8 cellular contexts compared by ENCODE assay signal in the genomic region with DNA sequence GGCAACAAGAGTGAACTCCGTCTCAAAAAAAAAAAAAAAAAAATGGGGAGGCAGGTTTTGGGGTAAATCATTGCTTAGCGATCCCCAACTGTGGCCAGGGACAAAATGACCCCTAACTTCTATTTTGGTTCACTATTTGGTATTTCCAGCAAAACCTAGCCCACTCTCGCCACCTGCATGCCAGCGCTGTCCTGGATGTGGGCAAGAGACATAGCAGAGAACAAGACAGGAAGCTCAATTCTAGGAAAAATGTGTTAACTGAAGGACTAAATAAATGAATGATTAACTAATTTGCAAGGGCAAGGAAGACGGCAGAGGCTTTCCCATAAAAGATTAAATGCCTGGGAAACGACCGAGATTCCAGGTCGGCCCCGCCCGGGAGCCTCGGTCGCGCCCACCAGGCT. TPM values are rescaled to one million over a fixed set of nuclear protein-coding genes. Genes with fewer than 3 reads are reported as not detected.
A peak's percentile ranks its signal among the peaks of the same experiment; 100 is the strongest.
DNase-seq lines count a peak whose midpoint lies in the region; ATAC-seq, FAIRE-seq and TF ChIP-seq lines count a peak whose summit lies in the region.

No MANE protein-coding gene starts in this region.

- peak overlapping the region; percentile 72 for H3K27ac ChIP-seq in C4-2B
- peak overlapping the region; percentile 84 for H3K27ac ChIP-seq in GM12878 (ENCODE audit: control insufficient read depth, insufficient read depth)
- peak overlapping the region; percentile 85 to 88 for H3K27ac ChIP-seq in liver (ENCODE audit: low read depth in 1 of 2, low read length in 2 of 2)

- H3K9me3 Mint-ChIP-seq in type B pancreatic cell = no peaks in the 10 kb centered on the region

- RAD21 ChIA-PET in GM12878 (lab: Charles Lee; ENCODE audit: unreplicated experiment) = interaction anchor here (0.7 to 1.6 kb wide), 9 partner anchors 14 to 89 kb away, joined by 3 to 21 read pairs (median 7); a partner anchor contains a TSS

- BruUV-seq in GM12878 (replicated peaks; lab: Mats Ljungman, UMichigan) = TSS peak; percentile 91

- SMC1A ChIA-PET in GM12878 (lab: Charles Lee; ENCODE audit: uncharacterized antibody, unreplicated experiment) = interaction anchor here (0.8 to 1.4 kb wide), 7 partner anchors 9 to 125 kb away, joined by 3 to 18 read pairs (median 6); a partner anchor contains a TSS

- H3K36me3 Mint-ChIP-seq in type B pancreatic cell = no peaks in the 10 kb centered on the region

- CTCF ChIA-PET in GM12878 (lab: Yijun Ruan, JAX) = interaction anchor here (0.6 to 3.1 kb wide), 7 partner anchors 13 to 336 kb away, joined by 3 to 14 read pairs (median 4); a partner anchor contains a TSS

- peaks cover 2% of the 10 kb centered on the region; the same call in 1 of the 2 replicates for H3K79me2 ChIP-seq in GM12878 (ENCODE audit: control insufficient read depth, insufficient read depth, low read length)

- peaks cover 4% of the 10 kb centered on the region for H3K4me1 Mint-ChIP-seq in type B pancreatic cell (ENCODE audit: unreplicated experiment)

- ATAC-seq in HG03025 (IDR thresholded peaks at IDR 0.05; ENCODE audit: low FRiP score, unreplicated experiment) = peak; percentile 19
- peak; percentile 10 for ATAC-seq in GM12878

- TF ChIP-seq CTCF in C4-2B (conservative IDR thresholded peaks at IDR 0.05) = no peak
- no peak for TF ChIP-seq CTCF in GM12878 (IDR thresholded peaks at IDR 0.05 in 2 of 3, conservative IDR thresholded peaks at IDR 0.05 in 1 of 3; ENCODE audit: control insufficient read depth in 2 of 3, extremely low read depth in 1 of 3, insufficient read depth in 1 of 3, low read depth in 3 of 3, low read length in 3 of 3)
- no peak for TF ChIP-seq CTCF in liver (IDR thresholded peaks at IDR 0.05; ENCODE audit: low read depth, low read length, missing input control)
- no peak for TF ChIP-seq CTCF in type B pancreatic cell (conservative IDR thresholded peaks at IDR 0.05)

- H3K27me3 Mint-ChIP-seq in type B pancreatic cell = no peaks in the 10 kb centered on the region

- peak overlapping the region; percentile 71 for H3K9ac ChIP-seq in GM12878 (ENCODE audit: control insufficient read depth, insufficient read depth, low read length)
- peak overlapping the region; percentile 35 to 75 for H3K9ac ChIP-seq in liver (ENCODE audit: low read depth in 1 of 2, low read length in 2 of 2)

- POLR2A ChIA-PET in GM12878 (lab: Charles Lee) = interaction anchor here (0.5 to 3.6 kb wide), 9 partner anchors 15 to 982 kb away, joined by 3 to 36 read pairs (median 4); a partner anchor contains a TSS

- H3K4me3 ChIP-seq in GM12878 = peak overlapping the region; percentile 59
- H3K4me3 ChIP-seq in liver (ENCODE audit: low read depth in 1 of 3, low read length in 3 of 3) = peak overlapping the region; percentile 69 to 98 (median 76)

- no peak for TF ChIP-seq EP300 in GM12878 (IDR thresholded peaks at IDR 0.05; ENCODE audit: borderline replicate concordance in 1 of 2, control insufficient read depth in 1 of 2, low read depth in 2 of 2, low read length in 2 of 2)

- intact Hi-C loops in GM12878 (cut with micrococcal nuclease; ENCODE audit: unreplicated experiment) = loop anchor here (1.0 kb wide), 1 partner anchor 16 kb away; a partner anchor contains a TSS

- H3K4me1 ChIP-seq in GM12878 (ENCODE audit: control insufficient read depth, insufficient read depth, low read length) (no peaks in the 10 kb centered on the region; the same call in 1 of the 2 replicates), liver (ENCODE audit: control insufficient read depth in 4 of 4, insufficient read depth in 4 of 4, low read length in 3 of 4) (peaks cover 0 to 10% (median 2%) of the 10 kb centered on the region in 4 donors)

- no peak for DNase-seq in GM12878 (ENCODE audit: low read depth, low spot score)
- DNase-seq in type B pancreatic cell (ENCODE audit: extremely low spot score, unreplicated experiment) = no peak
- no peak for DNase-seq in HTR-8/SVneo (ENCODE audit: insufficient read length, low spot score)
- no peak for DNase-seq in amniotic stem cell (lab: John Stamatoyannopoulos, UW)
- DNase-seq in stimulated activated CD4-positive, alpha-beta T cell treated with anti-CD3 and anti-CD28 coated beads, Interleukin-1b, Interleukin-23, amount 100 ng/mL, for 48 hours = no peak

- H4K20me1 ChIP-seq in GM12878 (ENCODE audit: control insufficient read depth, insufficient read depth) = no peaks in the 10 kb centered on the region

- 0 out of 2 replicates have a peak, but pooled peaks have one; percentile 3 for TF ChIP-seq RAD21 in GM12878 (IDR thresholded peaks at IDR 0.05; ENCODE audit: insufficient read depth, low read depth, low read length)
- TF ChIP-seq RAD21 in liver (IDR thresholded peaks at IDR 0.05) = peak in 1 of 2 donors; percentile 7

- TF ChIP-seq POLR2A in GM12878 (IDR thresholded peaks at IDR 0.05; ENCODE audit: low read depth, low read length) = no peak

- H3K4me2 ChIP-seq in GM12878 (ENCODE audit: control insufficient read depth, insufficient read depth) = peak overlapping the region; percentile 40

- H3K4me3 Mint-ChIP-seq in type B pancreatic cell = peak overlapping the region; percentile 92

- peak overlapping the region; percentile 98 for H3K27ac Mint-ChIP-seq in type B pancreatic cell

- H3K9me3 ChIP-seq in GM12878 (replicated peaks; ENCODE audit: control insufficient read depth, insufficient read depth, low read length) (no peaks in the 10 kb centered on the region), liver (ENCODE audit: control insufficient read depth in 4 of 4, low read length in 3 of 4) (no peaks in the 10 kb centered on the region)

- in situ Hi-C loops in GM12878 (cut with MboI) = no loop called here

- WGBS in GM12878 (ENCODE audit: insufficient coverage, insufficient replicate concordance, low lambda C conversion rate, missing lambda C conversion rate) = 2% methylated on average over 12 of the region's 13 CpGs
- 3% methylated on average over 13 of the region's 13 CpGs for WGBS in liver

- FAIRE-seq in GM12878 (lab: Jason Lieb, UNC) = no peak
- FAIRE-seq in HTR-8/SVneo (lab: Jason Lieb, UNC) = no peak

- H3K27me3 ChIP-seq in GM12878 (replicated peaks in 1 of 2; ENCODE audit: control insufficient read depth in 2 of 2, insufficient read depth in 2 of 2, low read length in 1 of 2) = no peaks in the 10 kb centered on the region
- H3K27me3 ChIP-seq in liver (ENCODE audit: control insufficient read depth in 4 of 4, insufficient read depth in 4 of 4, low read length in 3 of 4) = no peaks in the 10 kb centered on the region

- peak overlapping the region; percentile 96 for H2AFZ ChIP-seq in GM12878 (ENCODE audit: control insufficient read depth, low read depth, low read length)

- H3K36me3 ChIP-seq in GM12878 (ENCODE audit: control insufficient read depth in 2 of 2, insufficient read depth in 2 of 2, low read length in 1 of 2) (no peaks in the 10 kb centered on the region), liver (ENCODE audit: control insufficient read depth in 4 of 4, insufficient read depth in 3 of 4, low read depth in 1 of 4, low read length in 3 of 4) (peaks cover 0 to 14% (median 7%) of the 10 kb centered on the region in 4 donors)

RNA-seq across cellular contexts. Expression of a gene that starts 0.4 kb away (rescaled TPM):
- total RNA-seq in GM12878 (2013; cell fraction: nucleolus; rRNA removed) = 21.9 and 32.0 TPM in 2 replicates
- total RNA-seq in GM12878 (2014; rRNA removed) (9.1 and 9.8 TPM in 2 replicates), GM12878 (2014; rRNA removed; fragmentation: Illumina TruSeq; extraction: Trizol) (5.9 TPM in 2 replicates), GM12878 (2021) (17.8 and 19.0 TPM in 2 replicates), liver (1 to 10 TPM; 3.7 to 3.9 TPM), type B pancreatic cell (ENCODE audit: low replicate concordance) (16.2 and 27.1 TPM in 2 replicates)
- 13.1 TPM for polyA plus RNA-seq in GM12878 (2011; ENCODE audit: low read depth)
- polyA plus RNA-seq in GM12878 (2011; rRNA removed) (8.5 and 19.0 TPM in 2 replicates), GM12878 (2014; fragmentation: Illumina TruSeq; extraction: Trizol) (10.6 and 14.2 TPM in 2 replicates), GM12878 (2014; fragmentation: Nextera tagmentation; extraction: Ambion mirVana) (10 to 100 TPM; 12.5 to 16.2 TPM), GM12878 (2014; rRNA removed) (17.3 and 20.0 TPM in 2 replicates), GM12878 (2016; fragmentation: Nextera tagmentation; extraction: Ambion mirVana) (10 to 100 TPM; 14.1 to 17.9 TPM), liver (1 to 10 TPM; 4.9 to 6.0 TPM)
- 20.9 and 21.1 TPM in 2 replicates for polyA plus RNA-seq in GM12878 (2011; cell fraction: cytosol; rRNA removed)
- 207 and 264 TPM in 2 replicates for polyA plus RNA-seq in GM12878 (2011; cell fraction: nucleus; rRNA removed)
- 14.8 and 17.4 TPM in 2 replicates for polyA plus RNA-seq in GM12878 (2012)
- 23.4 and 33.1 TPM in 2 replicates for polyA minus RNA-seq in GM12878 (2011; rRNA and poly(A)+ RNA removed)
- 6.0 and 8.8 TPM in 2 replicates for polyA minus RNA-seq in GM12878 (2011; cell fraction: cytosol; rRNA and poly(A)+ RNA removed)
- 8.2 and 9.1 TPM in 2 replicates for polyA minus RNA-seq in GM12878 (2011; cell fraction: nucleus; rRNA and poly(A)+ RNA removed)

RNA-seq across cellular contexts. Expression of a gene that starts 6.4 kb away (rescaled TPM):
- 4.6 and 5.3 TPM in 2 replicates for total RNA-seq in GM12878 (2013; cell fraction: nucleolus; rRNA removed)
- total RNA-seq in GM12878 (2014; rRNA removed) (0.45 and 0.54 TPM in 2 replicates), GM12878 (2014; rRNA removed; fragmentation: Illumina TruSeq; extraction: Trizol) (0.41 and 0.76 TPM in 2 replicates), GM12878 (2021) (2.4 and 3.8 TPM in 2 replicates), liver (10 to 100 TPM; 15.6 to 23.2 TPM), type B pancreatic cell (ENCODE audit: low replicate concordance) (12.5 and 21.6 TPM in 2 replicates)
- polyA plus RNA-seq in GM12878 (2011; ENCODE audit: low read depth) = 8.1 TPM
- polyA plus RNA-seq in GM12878 (2011; rRNA removed) (4.5 and 7.2 TPM in 2 replicates), GM12878 (2014; fragmentation: Illumina TruSeq; extraction: Trizol) (3.3 and 4.6 TPM in 2 replicates), GM12878 (2014; fragmentation: Nextera tagmentation; extraction: Ambion mirVana) (1 to 10 TPM; 1.0 to 4.6 TPM), GM12878 (2014; rRNA removed) (2.4 and 3.6 TPM in 2 replicates), GM12878 (2016; fragmentation: Nextera tagmentation; extraction: Ambion mirVana) (1 to 10 TPM; 1.6 to 2.8 TPM), liver (10 to 100 TPM; 27.9 to 28.7 TPM)
- polyA plus RNA-seq in GM12878 (2011; cell fraction: cytosol; rRNA removed) = 3.0 and 4.0 TPM in 2 replicates
- polyA plus RNA-seq in GM12878 (2011; cell fraction: nucleus; rRNA removed) = 75.3 and 115 TPM in 2 replicates
- 8.2 and 8.3 TPM in 2 replicates for polyA plus RNA-seq in GM12878 (2012)
- 2.2 and 2.6 TPM in 2 replicates for polyA minus RNA-seq in GM12878 (2011; rRNA and poly(A)+ RNA removed)
- polyA minus RNA-seq in GM12878 (2011; cell fraction: cytosol; rRNA and poly(A)+ RNA removed) = not detected in 2 replicates
- 4.2 and 5.4 TPM in 2 replicates for polyA minus RNA-seq in GM12878 (2011; cell fraction: nucleus; rRNA and poly(A)+ RNA removed)

RNA-seq across cellular contexts. Expression of a gene that starts 16.5 kb away (rescaled TPM):
- total RNA-seq in GM12878 (2013; cell fraction: nucleolus; rRNA removed) = 34.8 and 38.6 TPM in 2 replicates
- 17.3 and 17.7 TPM in 2 replicates for total RNA-seq in GM12878 (2014; rRNA removed)
- 12.7 and 13.7 TPM in 2 replicates for total RNA-seq in GM12878 (2014; rRNA removed; fragmentation: Illumina TruSeq; extraction: Trizol)
- 17.7 and 18.3 TPM in 2 replicates for total RNA-seq in GM12878 (2021)
- polyA plus RNA-seq in GM12878 (2011; ENCODE audit: low read depth) = 12.8 TPM
- polyA plus RNA-seq in GM12878 (2011; rRNA removed) = 11.6 and 18.2 TPM in 2 replicates
- 25.0 and 27.8 TPM in 2 replicates for polyA plus RNA-seq in GM12878 (2011; cell fraction: cytosol; rRNA removed)
- 9.3 and 9.7 TPM in 2 replicates for polyA plus RNA-seq in GM12878 (2011; cell fraction: nucleus; rRNA removed)
- polyA plus RNA-seq in GM12878 (2012) = 13.8 and 18.9 TPM in 2 replicates
- polyA plus RNA-seq in GM12878 (2014; fragmentation: Illumina TruSeq; extraction: Trizol) = 27.6 and 30.5 TPM in 2 replicates
- 1 to 10 TPM; 6.5 to 7.1 TPM for polyA plus RNA-seq in GM12878 (2014; fragmentation: Nextera tagmentation; extraction: Ambion mirVana)
- polyA plus RNA-seq in GM12878 (2014; rRNA removed) = 22.4 and 25.5 TPM in 2 replicates
- polyA plus RNA-seq in GM12878 (2016; fragmentation: Nextera tagmentation; extraction: Ambion mirVana) = 10 to 100 TPM; 27.6 to 27.9 TPM
- 19.4 and 27.8 TPM in 2 replicates for polyA minus RNA-seq in GM12878 (2011; rRNA and poly(A)+ RNA removed)
- polyA minus RNA-seq in GM12878 (2011; cell fraction: cytosol; rRNA and poly(A)+ RNA removed) = 6.1 and 8.2 TPM in 2 replicates
- polyA minus RNA-seq in GM12878 (2011; cell fraction: nucleus; rRNA and poly(A)+ RNA removed) = 12.0 and 24.1 TPM in 2 replicates
- total RNA-seq in liver = 10 to 100 TPM; 13.6 to 24.9 TPM
- polyA plus RNA-seq in liver = 10 to 100 TPM; 24.3 to 28.2 TPM
- 25.0 and 31.4 TPM in 2 replicates for total RNA-seq in type B pancreatic cell (ENCODE audit: low replicate concordance)

RNA-seq across cellular contexts. Expression of a gene that starts 16.9 kb away (rescaled TPM):
- 56.0 and 62.2 TPM in 2 replicates for total RNA-seq in GM12878 (2013; cell fraction: nucleolus; rRNA removed)
- total RNA-seq in GM12878 (2014; rRNA removed) (246 and 269 TPM in 2 replicates), GM12878 (2014; rRNA removed; fragmentation: Illumina TruSeq; extraction: Trizol) (414 and 415 TPM in 2 replicates), GM12878 (2021) (463 and 474 TPM in 2 replicates), liver (100 to 1,000 TPM; 157 to 162 TPM), type B pancreatic cell (ENCODE audit: low replicate concordance) (300 and 325 TPM in 2 replicates)
- polyA plus RNA-seq in GM12878 (2011; ENCODE audit: low read depth) = 370 TPM
- polyA plus RNA-seq in GM12878 (2011; rRNA removed) (265 and 285 TPM in 2 replicates), GM12878 (2014; fragmentation: Illumina TruSeq; extraction: Trizol) (568 and 674 TPM in 2 replicates), GM12878 (2014; fragmentation: Nextera tagmentation; extraction: Ambion mirVana) (1,000 to 10,000 TPM in 1 of 2 experiments, 100 to 1,000 TPM in 1; 696 to 1,049 TPM), GM12878 (2014; rRNA removed) (332 and 351 TPM in 2 replicates), GM12878 (2016; fragmentation: Nextera tagmentation; extraction: Ambion mirVana) (100 to 1,000 TPM; 683 to 684 TPM), liver (100 to 1,000 TPM; 144 to 169 TPM)
- polyA plus RNA-seq in GM12878 (2011; cell fraction: cytosol; rRNA removed) = 340 and 373 TPM in 2 replicates
- polyA plus RNA-seq in GM12878 (2011; cell fraction: nucleus; rRNA removed) = 212 and 231 TPM in 2 replicates
- 407 and 450 TPM in 2 replicates for polyA plus RNA-seq in GM12878 (2012)
- polyA minus RNA-seq in GM12878 (2011; rRNA and poly(A)+ RNA removed) = 265 and 343 TPM in 2 replicates
- 183 and 242 TPM in 2 replicates for polyA minus RNA-seq in GM12878 (2011; cell fraction: cytosol; rRNA and poly(A)+ RNA removed)
- 51.5 and 60.5 TPM in 2 replicates for polyA minus RNA-seq in GM12878 (2011; cell fraction: nucleus; rRNA and poly(A)+ RNA removed)

RNA-seq across cellular contexts. Expression of a gene that starts 41.4 kb away (rescaled TPM):
- 17.6 and 19.7 TPM in 2 replicates for total RNA-seq in GM12878 (2013; cell fraction: nucleolus; rRNA removed)
- total RNA-seq in GM12878 (2014; rRNA removed) (12.3 and 14.1 TPM in 2 replicates), GM12878 (2014; rRNA removed; fragmentation: Illumina TruSeq; extraction: Trizol) (5.4 TPM in 2 replicates), GM12878 (2021) (16.3 and 16.9 TPM in 2 replicates), liver (10 to 100 TPM; 16.1 to 40.8 TPM), type B pancreatic cell (ENCODE audit: low replicate concordance) (84.3 and 126 TPM in 2 replicates)
- polyA plus RNA-seq in GM12878 (2011; ENCODE audit: low read depth) = 2.3 TPM
- polyA plus RNA-seq in GM12878 (2011; rRNA removed) (2.7 and 8.2 TPM in 2 replicates), GM12878 (2014; fragmentation: Illumina TruSeq; extraction: Trizol) (6.5 and 10.2 TPM in 2 replicates), GM12878 (2014; fragmentation: Nextera tagmentation; extraction: Ambion mirVana) (under 1 TPM; 0.33 to 0.37 TPM), GM12878 (2014; rRNA removed) (8.7 and 10.2 TPM in 2 replicates), GM12878 (2016; fragmentation: Nextera tagmentation; extraction: Ambion mirVana) (10 to 100 TPM in 1 of 2 experiments, 1 to 10 TPM in 1; 9.6 to 10.1 TPM), liver (10 to 100 TPM; 12.1 to 54.4 TPM)
- 5.7 and 5.9 TPM in 2 replicates for polyA plus RNA-seq in GM12878 (2011; cell fraction: cytosol; rRNA removed)
- 7.0 TPM in 2 replicates for polyA plus RNA-seq in GM12878 (2011; cell fraction: nucleus; rRNA removed)
- polyA plus RNA-seq in GM12878 (2012) = 4.2 and 5.2 TPM in 2 replicates
- 12.6 and 13.7 TPM in 2 replicates for polyA minus RNA-seq in GM12878 (2011; rRNA and poly(A)+ RNA removed)
- 5.5 and 8.2 TPM in 2 replicates for polyA minus RNA-seq in GM12878 (2011; cell fraction: cytosol; rRNA and poly(A)+ RNA removed)
- 2.3 and 6.0 TPM in 2 replicates for polyA minus RNA-seq in GM12878 (2011; cell fraction: nucleus; rRNA and poly(A)+ RNA removed)
